17 cellular contexts compared by ENCODE assay signal in the genomic region with DNA sequence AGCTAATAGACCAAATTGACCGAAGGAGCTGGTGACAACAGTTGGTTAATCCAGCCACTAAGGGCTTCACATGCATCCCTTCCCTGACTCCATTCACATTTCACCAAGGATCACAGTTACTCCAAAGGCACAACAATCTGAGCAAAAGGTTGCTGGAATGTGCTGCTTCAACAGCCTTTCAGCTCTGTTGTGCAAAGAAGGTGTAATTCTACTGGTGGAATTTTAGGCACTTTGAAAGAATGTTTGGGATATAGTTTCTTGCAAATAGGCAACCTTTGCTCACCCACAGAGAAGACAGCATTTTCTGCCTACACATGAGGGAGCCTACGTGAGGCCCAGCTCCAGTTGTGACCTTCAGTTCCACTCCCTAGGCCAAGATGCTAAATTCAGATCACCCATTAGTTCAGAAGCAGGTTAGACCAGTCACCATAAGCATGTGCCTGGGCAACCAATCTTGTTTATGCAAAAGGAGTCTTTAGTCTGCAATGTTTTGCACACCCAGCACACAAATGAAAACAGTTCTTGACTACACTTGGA. TPM values are rescaled to one million over a fixed set of nuclear protein-coding genes. Genes with fewer than 3 reads are reported as not detected.
"Had no signal": no experiment of that assay in that cellular context is flagged by ENCODE, and none has a peak within 500 bp of the region (broad histone marks: within the 10 kb centered on the region; RNA-seq: fewer than 3 reads in every experiment).

No MANE protein-coding gene starts in this region.

- H3K27me3 Mint-ChIP-seq: activated T-helper 17 cell treated with anti-CD3 and anti-CD28 coated beads, Interleukin-2, amount 50 U/mL, for 72 hours had no signal

- H3K9me3 Mint-ChIP-seq: activated naive CD4-positive, alpha-beta T cell treated with anti-CD3 and anti-CD28 coated beads, Interleukin-2, amount 10 ng/mL, durations not matched to agents 7 days and 5 days; activated T-helper 17 cell treated with anti-CD3 and anti-CD28 coated beads, Interleukin-2, amount 50 U/mL, for 72 hours; endodermal cell; naive thymus-derived CD8-positive, alpha-beta T cell; stimulated activated effector memory CD8-positive, alpha-beta T cell treated with anti-CD3 and anti-CD28 coated beads, Interleukin-12 subunit alpha, Interleukin-12 subunit beta, amount 100 ng/mL, for 72 hours had no signal

- H3K27ac Mint-ChIP-seq: activated CD4-positive, alpha-beta T cell treated with anti-CD3 and anti-CD28 coated beads, Interleukin-2, amount 10 ng/mL, durations not matched to agents 7 days and 5 days; activated naive CD4-positive, alpha-beta T cell treated with anti-CD3 and anti-CD28 coated beads, Interleukin-2, amount 10 ng/mL, durations not matched to agents 7 days and 5 days; activated T-helper 17 cell treated with anti-CD3 and anti-CD28 coated beads, Interleukin-2, amount 50 U/mL, for 72 hours; endodermal cell; stimulated activated effector memory CD8-positive, alpha-beta T cell treated with anti-CD3 and anti-CD28 coated beads, Interleukin-12 subunit alpha, Interleukin-12 subunit beta, amount 100 ng/mL, for 72 hours had no signal

- H3K9me3 ChIP-seq: ascending aorta, gastroesophageal sphincter, heart right ventricle, mucosa of descending colon, tibial artery, vagina had no signal

- H3K4me1 Mint-ChIP-seq: activated naive CD4-positive, alpha-beta T cell treated with anti-CD3 and anti-CD28 coated beads, Interleukin-2, amount 10 ng/mL, durations not matched to agents 7 days and 5 days; activated T-helper 17 cell treated with anti-CD3 and anti-CD28 coated beads, Interleukin-2, amount 50 U/mL, for 72 hours; stimulated activated effector memory CD8-positive, alpha-beta T cell treated with anti-CD3 and anti-CD28 coated beads, Interleukin-12 subunit alpha, Interleukin-12 subunit beta, amount 100 ng/mL, for 72 hours had no signal

- H3K27ac ChIP-seq: ascending aorta, dorsolateral prefrontal cortex, gastroesophageal sphincter, tibial artery, vagina had no signal

- H3K36me3 Mint-ChIP-seq: activated naive CD4-positive, alpha-beta T cell treated with anti-CD3 and anti-CD28 coated beads, Interleukin-2, amount 10 ng/mL, durations not matched to agents 7 days and 5 days; naive thymus-derived CD8-positive, alpha-beta T cell; stimulated activated effector memory CD8-positive, alpha-beta T cell treated with anti-CD3 and anti-CD28 coated beads, Interleukin-12 subunit alpha, Interleukin-12 subunit beta, amount 100 ng/mL, for 72 hours had no signal

- ATAC-seq: activated T-helper 17 cell treated with anti-CD3 and anti-CD28 coated beads, Interleukin-2, amount 50 U/mL, for 72 hours; gastroesophageal sphincter; heart right ventricle; left lobe of liver; mucosa of descending colon; naive thymus-derived CD8-positive, alpha-beta T cell; stimulated activated effector memory CD8-positive, alpha-beta T cell treated with anti-CD3 and anti-CD28 coated beads, Interleukin-12 subunit alpha, Interleukin-12 subunit beta, amount 100 ng/mL, for 72 hours had no signal

- H3K36me3 ChIP-seq: ascending aorta, gastroesophageal sphincter, heart right ventricle, tibial artery, vagina had no signal

- H3K27me3 ChIP-seq: ascending aorta, gastroesophageal sphincter, heart right ventricle, tibial artery, vagina had no signal

- DNase-seq: activated CD4-positive, alpha-beta T cell treated with anti-CD3 and anti-CD28 coated beads, Interleukin-2, amount 10 ng/mL, durations not matched to agents 7 days and 5 days; activated CD4-positive, CD25-positive, alpha-beta regulatory T cell; activated naive CD4-positive, alpha-beta T cell treated with anti-CD3 and anti-CD28 coated beads, Interleukin-2, amount 10 ng/mL, durations not matched to agents 7 days and 5 days; activated T-cell treated with anti-CD3 and anti-CD28 coated beads for 4 hours; dorsolateral prefrontal cortex; endodermal cell; heart right ventricle; naive thymus-derived CD8-positive, alpha-beta T cell had no signal

- H3K4me3 Mint-ChIP-seq: activated CD4-positive, alpha-beta T cell treated with anti-CD3 and anti-CD28 coated beads, Interleukin-2, amount 10 ng/mL, durations not matched to agents 7 days and 5 days; activated naive CD4-positive, alpha-beta T cell treated with anti-CD3 and anti-CD28 coated beads, Interleukin-2, amount 10 ng/mL, durations not matched to agents 7 days and 5 days; activated T-helper 17 cell treated with anti-CD3 and anti-CD28 coated beads, Interleukin-2, amount 50 U/mL, for 72 hours; endodermal cell; naive thymus-derived CD8-positive, alpha-beta T cell; stimulated activated effector memory CD8-positive, alpha-beta T cell treated with anti-CD3 and anti-CD28 coated beads, Interleukin-12 subunit alpha, Interleukin-12 subunit beta, amount 100 ng/mL, for 72 hours had no signal

- H3K4me3 ChIP-seq: ascending aorta, dorsolateral prefrontal cortex, gastroesophageal sphincter, heart right ventricle, mucosa of descending colon, tibial artery, vagina had no signal

- H3K4me1 ChIP-seq: vagina had no signal

RNA-seq across cellular contexts. Expression of a gene that starts 54.4 kb away (rescaled TPM):
- total RNA-seq: activated CD4-positive, alpha-beta T cell treated with anti-CD3 and anti-CD28 coated beads, Interleukin-2, amount 10 ng/mL, durations not matched to agents 7 days and 5 days; activated CD8-positive, alpha-beta memory T cell treated with anti-CD3 and anti-CD28 coated beads for 36 hours; activated T-helper 17 cell treated with anti-CD3 and anti-CD28 coated beads, Interleukin-2, amount 50 U/mL, for 72 hours; naive thymus-derived CD8-positive, alpha-beta T cell had no signal
- polyA plus RNA-seq: naive thymus-derived CD8-positive, alpha-beta T cell had no signal
